In genomic region chr14:64960762-64961276, GRCh38 we compare ENCODE assay signal across 11 cellular contexts. TPM values are rescaled to one million over a fixed set of nuclear protein-coding genes. Genes with fewer than 3 reads are reported as not detected.
DNase-seq lines count a peak whose midpoint lies in the region; ATAC-seq and TF ChIP-seq lines count a peak whose summit lies in the region.
"Had no signal": no experiment of that assay in that cellular context is flagged by ENCODE, and none has a peak within 500 bp of the region (broad histone marks: within the 10 kb centered on the region; RNA-seq: fewer than 3 reads in every experiment).

No MANE protein-coding gene starts in this region.

- peak overlapping the region; percentile 93 for H3K27ac ChIP-seq in parathyroid adenoma
- H3K27ac ChIP-seq in colonic mucosa = no peak overlapping the region
- H3K27ac ChIP-seq: HL-60 had no signal

- intact Hi-C loops in colonic mucosa (cut with DNase I) = no loop called here

- H3K9me3 ChIP-seq in parathyroid adenoma (ENCODE audit: control insufficient read depth, low read length) (no peaks in the 10 kb centered on the region), colonic mucosa (no peaks in the 10 kb centered on the region)

- no peaks in the 10 kb centered on the region for H3K36me3 ChIP-seq in parathyroid adenoma (ENCODE audit: control insufficient read depth, insufficient read depth, low read length)
- no peaks in the 10 kb centered on the region for H3K36me3 ChIP-seq in colonic mucosa

- H3K4me1 ChIP-seq in parathyroid adenoma = peaks cover 66% of the 10 kb centered on the region
- no peaks in the 10 kb centered on the region for H3K4me1 ChIP-seq in colonic mucosa

- H2AFZ ChIP-seq in parathyroid adenoma = no peak overlapping the region

- no peak overlapping the region for H3K4me3 ChIP-seq in parathyroid adenoma (ENCODE audit: low read depth, low read length)
- no peak overlapping the region for H3K4me3 ChIP-seq in colonic mucosa

- peak overlapping the region; percentile 59 for H3K4me2 ChIP-seq in parathyroid adenoma (ENCODE audit: low read length)

- DNase-seq in NCI-H1105 treated with DMSO at 0.1 percent for 48 hours (lab: John Stamatoyannopoulos, UW) = peak; percentile 20
- no peak for DNase-seq in NCI-H1105 (lab: John Stamatoyannopoulos, UW)
- peak; percentile 91 for DNase-seq in NCI-H2107 (lab: John Stamatoyannopoulos, UW)
- peak; percentile 97 for DNase-seq in cerebellar cortex (ENCODE audit: low spot score)
- DNase-seq in colonic mucosa = no peak
- DNase-seq: head of caudate nucleus had no signal

- peaks cover 18% of the 10 kb centered on the region for H3K79me2 ChIP-seq in parathyroid adenoma

- H3K27me3 ChIP-seq in parathyroid adenoma (ENCODE audit: control insufficient read depth, insufficient read depth, low read length) (no peaks in the 10 kb centered on the region), colonic mucosa (no peaks in the 10 kb centered on the region)

- TF ChIP-seq CTCF in parathyroid adenoma (IDR thresholded peaks at IDR 0.05) (peak; percentile 39), colonic mucosa (IDR thresholded peaks at IDR 0.05) (no peak)

- no peak for ATAC-seq in HG03139 (IDR thresholded peaks at IDR 0.05; ENCODE audit: unreplicated experiment)
- ATAC-seq in HG03460 (IDR thresholded peaks at IDR 0.05; ENCODE audit: unreplicated experiment) = no peak

- peak overlapping the region; percentile 25 for H3K9ac ChIP-seq in parathyroid adenoma
- no peak overlapping the region for H3K9ac ChIP-seq in colonic mucosa (ENCODE audit: low read depth in 2 of 2, low read length in 2 of 2)

RNA-seq across cellular contexts. Expression of gene RAB15, which starts 11.3 kb away (rescaled TPM):
- 10 to 100 TPM; 33.3 to 43.8 TPM for total RNA-seq in colonic mucosa

RNA-seq across cellular contexts. Expression of gene GPX2, which starts 18.3 kb away (rescaled TPM):
- total RNA-seq in colonic mucosa = 100 to 1,000 TPM; 489 to 682 TPM
- total RNA-seq: astrocyte had no signal

RNA-seq across cellular contexts. Expression of gene FNTB, which starts 25.9 kb away (rescaled TPM):
- 10 to 100 TPM; 12.1 to 20.7 TPM for total RNA-seq in colonic mucosa

RNA-seq across cellular contexts. Expression of gene CHURC1, which starts 46.6 kb away (rescaled TPM):
- 10 to 100 TPM; 46.5 to 57.7 TPM for total RNA-seq in colonic mucosa

Comparison
In these comparisons a context has a peak if more than half of its experiments do, and no peak if none do; other contexts are left out.
1. DNase-seq: peak in NCI-H1105 treated with DMSO at 0.1 percent for 48 hours (single experiment), NCI-H2107 (single experiment) and cerebellar cortex (single experiment); none in NCI-H1105 (single experiment) and colonic mucosa (single experiment).